19 cellular contexts compared by ENCODE assay signal in the genomic region with DNA sequence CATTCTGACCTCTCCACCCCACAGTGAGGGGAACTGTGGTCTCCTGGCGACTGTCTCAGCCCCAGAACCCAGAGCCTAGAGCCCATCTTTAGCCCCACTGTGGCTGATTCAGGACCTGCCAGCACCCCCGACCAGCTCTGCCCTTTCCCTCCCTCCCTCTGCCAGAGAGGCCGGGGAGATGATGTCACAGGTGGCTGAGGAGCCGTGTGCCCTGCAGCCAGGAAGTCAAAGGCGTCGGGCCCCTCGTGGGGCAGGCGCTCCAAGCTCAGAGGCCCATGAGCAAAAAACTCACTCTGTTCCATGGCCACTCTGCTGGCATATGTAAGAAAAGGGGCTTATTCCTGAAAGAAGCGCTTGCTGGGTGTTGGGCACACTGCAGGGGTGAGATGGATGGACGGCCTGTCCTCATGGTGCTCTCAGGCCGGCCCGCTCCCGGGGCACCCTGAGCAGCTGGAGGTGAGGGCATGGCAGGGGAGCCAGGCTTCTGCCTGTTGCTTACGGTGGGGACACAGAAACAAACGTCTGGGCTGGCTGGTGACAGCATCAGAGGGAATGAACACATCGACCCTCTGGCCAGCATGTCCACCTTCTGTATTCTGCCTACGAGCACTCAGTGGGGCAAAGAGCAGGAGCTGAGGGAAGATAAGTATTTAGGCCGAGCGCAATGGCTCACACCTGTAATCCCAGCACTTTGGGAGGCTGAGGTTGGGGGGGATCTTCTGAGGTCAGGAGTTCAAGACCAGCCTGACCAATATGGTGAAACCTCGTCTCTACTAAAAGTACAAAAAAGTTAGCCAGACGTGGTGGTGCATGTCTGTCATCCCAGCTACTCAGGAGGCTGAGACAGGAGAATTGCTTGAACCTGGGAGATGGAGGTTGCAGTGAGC.
"Had no signal": no experiment of that assay in that cellular context is flagged by ENCODE, and none has a peak within 500 bp of the region (broad histone marks: within the 10 kb centered on the region; RNA-seq: fewer than 3 reads in every experiment).

No MANE protein-coding gene starts in this region.

- H3K4me3 Mint-ChIP-seq: brain, naive B cell, neural crest cell, type B pancreatic cell, WTC11 had no signal

- H3K9me3 Mint-ChIP-seq: activated naive CD4-positive, alpha-beta T cell treated with anti-CD3 and anti-CD28 coated beads, Interleukin-2, amount 50 U/mL, for 72 hours; naive B cell; neural crest cell; type B pancreatic cell; WTC11 had no signal

- H3K4me1 Mint-ChIP-seq: brain, WTC11 had no signal

- H3K4me1 ChIP-seq: lower lobe of right lung, vagina had no signal

- H3K27me3 Mint-ChIP-seq: type B pancreatic cell had no signal

- DNase-seq: activated T-cell treated with anti-CD3 and anti-CD28 coated beads, Interleukin-2, amount 50 U/mL, for 1 hour; aorta; effector CD8-positive, alpha-beta T cell; erythroblast; foreskin fibroblast; lower lobe of right lung; naive B cell; retina; stimulated activated CD4-positive, alpha-beta T cell treated with anti-CD3 and anti-CD28 coated beads, Interleukin-4, amount 100 ng/mL, for 24 hours; stimulated activated naive CD4-positive, alpha-beta T cell treated with Interleukin-2 at 50 U/mL for 16 hours had no signal

- H3K9me3 ChIP-seq: lower lobe of right lung, thoracic aorta, vagina had no signal

- H3K27ac Mint-ChIP-seq: activated naive CD4-positive, alpha-beta T cell treated with anti-CD3 and anti-CD28 coated beads, Interleukin-2, amount 50 U/mL, for 72 hours; brain; progenitor cell of endocrine pancreas; type B pancreatic cell; WTC11 had no signal

- H3K27me3 ChIP-seq: vagina had no signal

- ATAC-seq: activated naive CD4-positive, alpha-beta T cell treated with anti-CD3 and anti-CD28 coated beads, Interleukin-2, amount 50 U/mL, for 72 hours; left lobe of liver; lower lobe of right lung; WTC11 had no signal

- H3K4me3 ChIP-seq: lower lobe of right lung, thoracic aorta, vagina had no signal

- H3K27ac ChIP-seq: lower lobe of right lung, thoracic aorta, vagina had no signal

- H3K36me3 ChIP-seq: lower lobe of right lung, thoracic aorta, vagina had no signal

- H3K36me3 Mint-ChIP-seq: activated naive CD4-positive, alpha-beta T cell treated with anti-CD3 and anti-CD28 coated beads, Interleukin-2, amount 50 U/mL, for 72 hours; brain; naive B cell; type B pancreatic cell had no signal
